ENCODE assay signal across 1 cellular context in genomic region chr20:23484081-23484480, GRCh38.
TF ChIP-seq lines count a peak whose summit lies in the region.

No MANE protein-coding gene starts in this region.

TF ChIP-seq in H1, 55 proteins besides CTCF, POLR2A, EP300 and RAD21:
- TF ChIP-seq TEAD4 (IDR thresholded peaks at IDR 0.05; ENCODE audit: low read depth, low read length) (no peak), TCF12 (IDR thresholded peaks at IDR 0.05; ENCODE audit: low read depth, low read length) (no peak), CHD2 (IDR thresholded peaks at IDR 0.05; ENCODE audit: low read length) (no peak), SP2 (IDR thresholded peaks at IDR 0.05; ENCODE audit: low read length) (no peak), SP1 (IDR thresholded peaks at IDR 0.05; ENCODE audit: low read depth, low read length) (no peak), RXRA (IDR thresholded peaks at IDR 0.05; ENCODE audit: insufficient read depth, low read depth, low read length) (no peak), YY1 (IDR thresholded peaks at IDR 0.05; ENCODE audit: low read depth, low read length) (no peak), ASH2L (IDR thresholded peaks at IDR 0.05; ENCODE audit: low read length) (no peak), GTF2F1 (IDR thresholded peaks at IDR 0.05; ENCODE audit: borderline replicate concordance, low read depth, low read length) (no peak), FOSL1 (IDR thresholded peaks at IDR 0.05; ENCODE audit: insufficient read depth, low read depth, low read length) (no peak), SP4 (IDR thresholded peaks at IDR 0.05; ENCODE audit: low read length) (no peak), MAX (IDR thresholded peaks at IDR 0.05) (no peak), KDM1A (IDR thresholded peaks at IDR 0.05; ENCODE audit: borderline replicate concordance, low read length) (no peak), RFX5 (IDR thresholded peaks at IDR 0.05; ENCODE audit: borderline replicate concordance, low read depth, low read length) (no peak), RBBP5 (IDR thresholded peaks at IDR 0.05; ENCODE audit: borderline replicate concordance, low read depth, low read length) (no peak), CHD7 (IDR thresholded peaks at IDR 0.05; ENCODE audit: insufficient replicate concordance, low read length) (no peak), HDAC2 (IDR thresholded peaks at IDR 0.05; ENCODE audit: borderline replicate concordance in 1 of 2, low read depth in 2 of 2, low read length in 2 of 2) (no peak), NANOG (IDR thresholded peaks at IDR 0.05; ENCODE audit: insufficient read depth, low read depth, low read length, poor library complexity, severe bottlenecking) (no peak)
TF ChIP-seq in H1: peak in this region for 0.
